ENCODE assay signal across 30 cellular contexts in genomic region chr20:36193937-36194712, GRCh38. TPM values are rescaled to one million over a fixed set of nuclear protein-coding genes. Genes with fewer than 3 reads are reported as not detected.
"Had no signal": no experiment of that assay in that cellular context is flagged by ENCODE, and none has a peak within 500 bp of the region (broad histone marks: within the 10 kb centered on the region; RNA-seq: fewer than 3 reads in every experiment).

No MANE protein-coding gene starts in this region.

- H3K27ac ChIP-seq: body of pancreas, esophagus muscularis mucosa, foreskin keratinocyte, gastrocnemius medialis, heart right ventricle, WERI-Rb-1 had no signal

- H3K9me3 Mint-ChIP-seq: activated B cell treated with CpG ODN at 0.5 μM for 24 hours; activated CD4-positive, alpha-beta memory T cell treated with anti-CD3 and anti-CD28 coated beads for 36 hours; activated naive CD4-positive, alpha-beta T cell treated with anti-CD3 and anti-CD28 coated beads, Interleukin-2, amount 10 ng/mL, durations not matched to agents 7 days and 5 days; activated naive CD4-positive, alpha-beta T cell treated with anti-CD3 and anti-CD28 coated beads, Interleukin-2, amount 50 U/mL, for 72 hours; effector memory CD8-positive, alpha-beta T cell; T-helper 2 cell treated with Interferon-gamma antibody and Interleukin-4, amounts not matched to agents 5 μg/mL and 100 μg/mL, for 36 hours had no signal

- H3K36me3 Mint-ChIP-seq: activated CD4-positive, alpha-beta memory T cell treated with anti-CD3 and anti-CD28 coated beads for 36 hours; activated CD8-positive, alpha-beta memory T cell treated with anti-CD3 and anti-CD28 coated beads, Interleukin-2, amount 10 ng/mL, durations not matched to agents 7 days and 5 days; activated naive CD4-positive, alpha-beta T cell treated with anti-CD3 and anti-CD28 coated beads, Interleukin-2, amount 10 ng/mL, durations not matched to agents 7 days and 5 days; activated naive CD4-positive, alpha-beta T cell treated with anti-CD3 and anti-CD28 coated beads, Interleukin-2, amount 50 U/mL, for 72 hours had no signal

- H3K4me3 ChIP-seq: body of pancreas, esophagus muscularis mucosa, gastrocnemius medialis, heart right ventricle had no signal

- H3K27ac Mint-ChIP-seq: activated B cell treated with CpG ODN at 0.5 μM for 24 hours; activated CD4-positive, alpha-beta memory T cell treated with anti-CD3 and anti-CD28 coated beads for 36 hours; activated CD8-positive, alpha-beta memory T cell treated with anti-CD3 and anti-CD28 coated beads, Interleukin-2, amount 10 ng/mL, durations not matched to agents 7 days and 5 days; activated CD8-positive, alpha-beta T cell treated with anti-CD3 and anti-CD28 coated beads, Interleukin-2, amount 10 ng/mL, durations not matched to agents 7 days and 5 days; activated naive CD4-positive, alpha-beta T cell treated with anti-CD3 and anti-CD28 coated beads, Interleukin-2, amount 10 ng/mL, durations not matched to agents 7 days and 5 days; activated naive CD4-positive, alpha-beta T cell treated with anti-CD3 and anti-CD28 coated beads, Interleukin-2, amount 50 U/mL, for 72 hours; effector memory CD8-positive, alpha-beta T cell; T-helper 17 cell; T-helper 2 cell treated with Interferon-gamma antibody and Interleukin-4, amounts not matched to agents 5 μg/mL and 100 μg/mL, for 36 hours had no signal

- ATAC-seq: activated CD4-positive, CD25-positive, alpha-beta regulatory T cell treated with anti-CD3 and anti-CD28 coated beads, Interleukin-2, amount 50 U/mL, for 24 hours; activated CD8-positive, alpha-beta memory T cell treated with anti-CD3 and anti-CD28 coated beads, Interleukin-2, amount 10 ng/mL, durations not matched to agents 7 days and 5 days; activated CD8-positive, alpha-beta T cell treated with anti-CD3 and anti-CD28 coated beads, Interleukin-2, amount 10 ng/mL, durations not matched to agents 7 days and 5 days; activated naive CD4-positive, alpha-beta T cell treated with anti-CD3 and anti-CD28 coated beads, Interleukin-2, amount 50 U/mL, for 72 hours; body of pancreas; effector memory CD8-positive, alpha-beta T cell; foreskin keratinocyte; gastrocnemius medialis; heart right ventricle; T-helper 17 cell had no signal

- H3K4me1 Mint-ChIP-seq: activated B cell treated with CpG ODN at 0.5 μM for 24 hours; activated CD8-positive, alpha-beta memory T cell treated with anti-CD3 and anti-CD28 coated beads, Interleukin-2, amount 10 ng/mL, durations not matched to agents 7 days and 5 days; activated naive CD4-positive, alpha-beta T cell treated with anti-CD3 and anti-CD28 coated beads, Interleukin-2, amount 10 ng/mL, durations not matched to agents 7 days and 5 days; T-helper 17 cell had no signal

- H3K27me3 Mint-ChIP-seq: activated CD4-positive, alpha-beta memory T cell treated with anti-CD3 and anti-CD28 coated beads for 36 hours; activated naive CD4-positive, alpha-beta T cell treated with anti-CD3 and anti-CD28 coated beads, Interleukin-2, amount 10 ng/mL, durations not matched to agents 7 days and 5 days had no signal

- H3K9me3 ChIP-seq: body of pancreas, esophagus muscularis mucosa, gastrocnemius medialis, heart right ventricle had no signal

- FAIRE-seq: colon had no signal

- H3K4me1 ChIP-seq: body of pancreas, esophagus muscularis mucosa, foreskin keratinocyte, gastrocnemius medialis had no signal

- H3K27me3 ChIP-seq: body of pancreas, esophagus muscularis mucosa, gastrocnemius medialis, heart right ventricle had no signal

- H3K4me3 Mint-ChIP-seq: activated B cell treated with CpG ODN at 0.5 μM for 24 hours; activated CD4-positive, alpha-beta memory T cell treated with anti-CD3 and anti-CD28 coated beads for 36 hours; activated CD8-positive, alpha-beta memory T cell treated with anti-CD3 and anti-CD28 coated beads, Interleukin-2, amount 10 ng/mL, durations not matched to agents 7 days and 5 days; activated CD8-positive, alpha-beta T cell treated with anti-CD3 and anti-CD28 coated beads, Interleukin-2, amount 10 ng/mL, durations not matched to agents 7 days and 5 days; activated naive CD4-positive, alpha-beta T cell treated with anti-CD3 and anti-CD28 coated beads, Interleukin-2, amount 10 ng/mL, durations not matched to agents 7 days and 5 days; effector memory CD8-positive, alpha-beta T cell; T-helper 17 cell; T-helper 2 cell treated with Interferon-gamma antibody and Interleukin-4, amounts not matched to agents 5 μg/mL and 100 μg/mL, for 36 hours had no signal

- DNase-seq: activated B cell treated with CpG ODN at 0.5 μM for 24 hours; activated CD4-positive, alpha-beta memory T cell treated with anti-CD3 and anti-CD28 coated beads for 36 hours; activated CD4-positive, alpha-beta T cell treated with anti-CD3 and anti-CD28 coated beads for 48 hours; activated CD8-positive, alpha-beta memory T cell treated with anti-CD3 and anti-CD28 coated beads, Interleukin-2, amount 10 ng/mL, durations not matched to agents 7 days and 5 days; activated CD8-positive, alpha-beta memory T cell treated with anti-CD3 and anti-CD28 coated beads, Interleukin-2, amount 50 U/mL, for 4 hours; activated CD8-positive, alpha-beta T cell treated with anti-CD3 and anti-CD28 coated beads, Interleukin-2, amount 10 ng/mL, durations not matched to agents 7 days and 5 days; activated gamma-delta T cell; activated naive CD4-positive, alpha-beta T cell; activated naive CD4-positive, alpha-beta T cell treated with anti-CD3 and anti-CD28 coated beads, Interleukin-2, amount 10 ng/mL, durations not matched to agents 7 days and 5 days; activated T-cell treated with anti-CD3 and anti-CD28 coated beads, Interleukin-2, amount 50 U/mL, for 1 hour; activated T-cell treated with anti-CD3 and anti-CD28 coated beads, Interleukin-2, amount 50 U/mL, for 48 hours; anterior cingulate cortex; body of pancreas; cortex of kidney; dermis blood vessel endothelial cell; effector CD4-positive, alpha-beta T cell; effector memory CD8-positive, alpha-beta T cell; erythroblast; foreskin keratinocyte; gastrocnemius medialis; heart right ventricle; T-helper 1 cell; T-helper 17 cell; T1000; WERI-Rb-1 had no signal

- H3K36me3 ChIP-seq: gastrocnemius medialis had no signal

RNA-seq across cellular contexts. Expression of gene EPB41L1, which starts 39.6 kb away (rescaled TPM):
- total RNA-seq: activated CD8-positive, alpha-beta T cell treated with anti-CD3 and anti-CD28 coated beads, Interleukin-2, amount 10 ng/mL, durations not matched to agents 7 days and 5 days had no signal
